In the genomic region with DNA sequence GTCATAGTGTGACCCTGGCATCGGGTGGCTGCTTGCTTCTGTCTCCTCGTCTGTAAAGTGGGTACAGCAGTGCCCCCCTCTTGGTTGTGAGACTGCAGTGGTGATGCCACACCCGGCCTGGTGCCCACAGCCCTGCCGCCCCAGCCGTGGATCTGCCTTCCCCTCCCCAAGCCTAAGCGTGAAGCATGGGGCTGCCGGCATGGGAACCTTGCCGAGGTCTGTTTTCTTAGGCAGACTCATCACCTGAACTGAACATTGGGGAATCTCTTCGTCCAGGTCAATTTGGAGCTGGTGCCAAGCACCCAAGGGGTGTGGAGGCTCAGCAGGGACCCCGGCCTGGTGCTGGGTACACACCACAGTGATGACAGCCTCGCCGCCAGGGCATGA, we compare ENCODE assay signal across 17 cellular contexts.
"Had no signal": no experiment of that assay in that cellular context is flagged by ENCODE, and none has a peak within 500 bp of the region (broad histone marks: within the 10 kb centered on the region; RNA-seq: fewer than 3 reads in every experiment).

No MANE protein-coding gene starts in this region.

- H3K9me3 ChIP-seq: stomach, testis, vagina had no signal

- ATAC-seq: stimulated activated memory B cell treated with anti-CD40 and anti-IgM and Interleukin-4, amounts not matched to agents 10 μg/mL and 1 μg/mL and 100 μg/mL, for 72 hours had no signal

- H3K27me3 ChIP-seq: testis, vagina had no signal

- H3K36me3 ChIP-seq: stomach, vagina had no signal

- H3K4me3 ChIP-seq: coronary artery, stomach, testis, vagina had no signal

- DNase-seq: activated B cell treated with CpG ODN at 0.5 μM for 24 hours; activated CD4-positive, alpha-beta memory T cell treated with anti-CD3 and anti-CD28 coated beads for 36 hours; activated CD4-positive, alpha-beta T cell treated with anti-CD3 and anti-CD28 coated beads for 48 hours; activated effector memory CD4-positive, alpha-beta T cell treated with Interleukin-2 at 50 U/mL for 16 hours; activated naive CD4-positive, alpha-beta T cell treated with anti-CD3 and anti-CD28 coated beads, Interleukin-2, amount 10 ng/mL, durations not matched to agents 7 days and 5 days; activated T-cell treated with anti-CD3 and anti-CD28 coated beads, Interleukin-2, amount 50 U/mL, for 48 hours; central memory CD4-positive, alpha-beta T cell; nephron progenitor cell; occipital lobe; small intestine; stimulated activated CD4-positive, alpha-beta T cell treated with anti-CD3 and anti-CD28 coated beads, Interleukin-2, amount 100 ng/mL, for 24 hours; stomach; T1000; testis had no signal

- H3K27ac ChIP-seq: coronary artery, stomach, testis had no signal
